ENCODE assay signal across 19 cellular contexts in the genomic region with DNA sequence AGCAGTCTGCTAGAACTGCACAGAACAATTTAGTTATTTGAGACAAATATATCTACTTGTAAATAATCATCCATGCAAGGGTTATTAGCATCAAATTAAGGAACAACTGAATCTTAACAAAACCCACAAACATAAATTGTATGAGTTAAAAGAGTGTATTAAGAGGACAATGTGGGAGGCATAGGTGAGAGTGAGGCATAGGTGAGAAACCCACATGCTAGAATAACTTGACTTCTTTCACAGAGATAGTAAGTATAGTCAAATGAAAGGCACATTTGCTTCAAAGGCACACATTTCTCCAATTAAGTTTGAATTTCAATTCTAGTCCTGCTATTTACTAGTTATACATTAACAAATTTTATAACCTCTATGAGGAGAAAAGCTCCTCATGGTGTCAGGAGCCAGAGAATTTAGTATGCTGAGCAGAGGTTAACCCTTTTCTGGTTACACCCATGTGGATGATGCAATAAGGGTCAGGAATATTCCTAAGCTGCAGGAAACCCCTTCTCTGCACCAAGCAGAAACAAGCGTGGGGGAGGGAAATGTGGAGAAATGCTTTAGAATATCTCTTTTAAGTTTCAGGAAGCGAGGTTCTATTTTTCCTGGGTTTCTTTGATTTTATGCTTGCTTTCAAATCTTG.
"Had no signal": no experiment of that assay in that cellular context is flagged by ENCODE, and none has a peak within 500 bp of the region (broad histone marks: within the 10 kb centered on the region; RNA-seq: fewer than 3 reads in every experiment).

No MANE protein-coding gene starts in this region.

- H3K27ac ChIP-seq: lower lobe of right lung, neutrophil, parathyroid adenoma, vagina had no signal

- H3K4me1 ChIP-seq: lower lobe of right lung, parathyroid adenoma, vagina had no signal

- H3K36me3 Mint-ChIP-seq: activated CD4-positive, alpha-beta memory T cell treated with anti-CD3 and anti-CD28 coated beads for 36 hours; brain had no signal

- H3K4me3 ChIP-seq: lower lobe of right lung, transverse colon, vagina had no signal

- H3K4me3 Mint-ChIP-seq: activated CD4-positive, alpha-beta memory T cell treated with anti-CD3 and anti-CD28 coated beads for 36 hours; activated CD4-positive, alpha-beta T cell treated with anti-CD3 and anti-CD28 coated beads for 36 hours; activated naive CD8-positive, alpha-beta T cell treated with anti-CD3 and anti-CD28 coated beads, Interleukin-2, amount 10 ng/mL, durations not matched to agents 7 days and 5 days; activated T-cell treated with anti-CD3 and anti-CD28 coated beads, Interleukin-2, amount 50 U/mL, for 72 hours; brain had no signal

- H2AFZ ChIP-seq: parathyroid adenoma had no signal

- H3K27ac Mint-ChIP-seq: activated CD4-positive, alpha-beta memory T cell treated with anti-CD3 and anti-CD28 coated beads for 36 hours; activated CD4-positive, alpha-beta T cell treated with anti-CD3 and anti-CD28 coated beads for 36 hours; activated naive CD8-positive, alpha-beta T cell treated with anti-CD3 and anti-CD28 coated beads, Interleukin-2, amount 10 ng/mL, durations not matched to agents 7 days and 5 days; activated T-cell treated with anti-CD3 and anti-CD28 coated beads, Interleukin-2, amount 50 U/mL, for 72 hours; brain had no signal

- H3K9me3 ChIP-seq: lower lobe of right lung, neutrophil, transverse colon, vagina had no signal

- H3K27me3 ChIP-seq: neutrophil, transverse colon, vagina had no signal

- H3K36me3 ChIP-seq: lower lobe of right lung, neutrophil, transverse colon, vagina had no signal

- H3K9me3 Mint-ChIP-seq: activated T-cell treated with anti-CD3 and anti-CD28 coated beads, Interleukin-2, amount 50 U/mL, for 72 hours had no signal

- ATAC-seq: activated CD4-positive, alpha-beta T cell treated with anti-CD3 and anti-CD28 coated beads for 36 hours; activated T-cell treated with anti-CD3 and anti-CD28 coated beads, Interleukin-2, amount 50 U/mL, for 72 hours; lower lobe of right lung had no signal

- H3K79me2 ChIP-seq: parathyroid adenoma had no signal

- H3K27me3 Mint-ChIP-seq: activated CD4-positive, alpha-beta memory T cell treated with anti-CD3 and anti-CD28 coated beads for 36 hours; activated CD4-positive, alpha-beta T cell treated with anti-CD3 and anti-CD28 coated beads for 36 hours; activated naive CD8-positive, alpha-beta T cell treated with anti-CD3 and anti-CD28 coated beads, Interleukin-2, amount 10 ng/mL, durations not matched to agents 7 days and 5 days; brain had no signal

- H3K9ac ChIP-seq: parathyroid adenoma had no signal

- DNase-seq: activated CD4-positive, alpha-beta memory T cell treated with anti-CD3 and anti-CD28 coated beads for 36 hours; activated CD4-positive, alpha-beta T cell treated with anti-CD3 and anti-CD28 coated beads for 36 hours; activated gamma-delta T cell treated with Interleukin-2 at 50 U/mL for 16 hours; activated naive CD8-positive, alpha-beta T cell treated with anti-CD3 and anti-CD28 coated beads, Interleukin-2, amount 10 ng/mL, durations not matched to agents 7 days and 5 days; activated T-cell treated with anti-CD3 and anti-CD28 coated beads, Interleukin-2, amount 50 U/mL, for 72 hours; central memory CD4-positive, alpha-beta T cell; cortex of kidney; effector CD8-positive, alpha-beta T cell; lower lobe of right lung; midbrain; stimulated activated CD4-positive, alpha-beta T cell treated with anti-CD3 and anti-CD28 coated beads, Interleukin-15, amount 100 ng/mL, for 24 hours; stimulated activated CD4-positive, alpha-beta T cell treated with anti-CD3 and anti-CD28 coated beads, Interleukin-4, amount 100 ng/mL, for 24 hours; stimulated activated naive CD4-positive, alpha-beta T cell; T-helper 2 cell; transverse colon had no signal
